Comparison of ENCODE assay signal across 15 cellular contexts in the genomic region with DNA sequence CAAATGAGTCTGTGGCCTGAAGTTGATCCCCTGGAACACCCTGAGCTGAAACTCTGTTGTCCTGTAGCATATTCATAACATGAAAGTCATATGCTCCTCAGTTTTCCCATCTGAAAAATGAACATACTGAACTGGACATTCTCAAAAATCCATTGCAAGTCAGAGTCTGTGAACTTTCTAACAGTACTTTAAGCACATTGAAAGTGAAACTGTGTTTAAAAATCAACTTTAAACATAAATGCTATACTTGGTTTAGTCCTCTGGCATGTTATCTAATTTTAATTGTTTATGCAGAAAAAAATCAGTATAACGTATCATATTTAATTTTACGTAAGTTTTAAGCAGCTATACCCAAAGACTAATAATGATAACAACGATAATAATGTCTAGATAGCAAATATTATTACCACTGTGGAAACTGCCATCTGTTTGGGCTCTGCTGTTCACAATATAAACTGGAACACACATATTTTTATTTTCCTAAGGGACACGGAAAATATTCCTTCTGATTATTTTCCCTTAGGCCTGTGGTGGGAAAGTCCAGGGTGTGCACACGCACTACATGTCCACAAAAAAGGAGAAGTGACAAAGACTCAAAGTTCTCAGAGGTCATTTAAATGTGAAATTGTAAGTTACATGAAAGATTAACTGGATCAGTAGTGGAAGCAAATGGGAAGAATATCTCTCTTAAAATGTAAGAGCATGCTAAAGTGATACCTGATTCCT. TPM values are rescaled to one million over a fixed set of nuclear protein-coding genes. Genes with fewer than 3 reads are reported as not detected.
DNase-seq lines count a peak whose midpoint lies in the region; ATAC-seq and TF ChIP-seq lines count a peak whose summit lies in the region.
"Had no signal": no experiment of that assay in that cellular context is flagged by ENCODE, and none has a peak within 500 bp of the region (broad histone marks: within the 10 kb centered on the region; RNA-seq: fewer than 3 reads in every experiment).

No MANE protein-coding gene starts in this region.

- no peak for ATAC-seq in GM21515 (IDR thresholded peaks at IDR 0.05; ENCODE audit: unreplicated experiment)
- no peak for ATAC-seq in HG02981 (IDR thresholded peaks at IDR 0.05; ENCODE audit: unreplicated experiment)

- intact Hi-C loops in thyroid gland (cut with DNase I): no loop called here

- no CpG with 5 or more reads among the region's 5 CpGs for WGBS in mesodermal cell (ENCODE audit: insufficient coverage in 2 of 2), 2 experiments
- 67 to 69% methylated on average over 5 of the region's 5 CpGs for WGBS in thyroid gland, 2 donors

- no peaks in the 10 kb centered on the region for H3K27me3 ChIP-seq in MM.1S (replicated peaks; ENCODE audit: insufficient read depth, low read length)
- H3K27me3 ChIP-seq in thyroid gland: no peaks in the 10 kb centered on the region

- H3K9me2 ChIP-seq in MM.1S (replicated peaks; ENCODE audit: insufficient read depth, low read length): no peaks in the 10 kb centered on the region

- no peak overlapping the region for H3K9ac ChIP-seq in MM.1S (ENCODE audit: low read length)
- H3K9ac ChIP-seq: KMS-11 had no signal

- TF ChIP-seq CTCF in MM.1S (IDR thresholded peaks at IDR 0.05; ENCODE audit: low read length): no peak
- no peak for TF ChIP-seq CTCF in coronary artery (IDR thresholded peaks at IDR 0.05)
- TF ChIP-seq CTCF in thyroid gland (IDR thresholded peaks at IDR 0.05): no peak

- no peaks in the 10 kb centered on the region for H3K79me2 ChIP-seq in MM.1S (ENCODE audit: low read length)

- no peaks in the 10 kb centered on the region for H3K36me3 ChIP-seq in MM.1S (replicated peaks; ENCODE audit: insufficient read depth, low read length)
- H3K36me3 ChIP-seq in mesodermal cell (ENCODE audit: control insufficient read depth, insufficient read depth, low read length): no peaks in the 10 kb centered on the region
- no peaks in the 10 kb centered on the region for H3K36me3 ChIP-seq in thyroid gland
- H3K36me3 ChIP-seq: neutrophil had no signal

- no peak for TF ChIP-seq POLR2A in thyroid gland (IDR thresholded peaks at IDR 0.05)

- H3F3A ChIP-seq in MM.1S (ENCODE audit: insufficient read depth, low read length): no peaks in the 10 kb centered on the region

- DNase-seq in MM.1S (no peak), coronary artery (ENCODE audit: low spot score) (no peak), thyroid gland (no peak), Ammon's horn (ENCODE audit: low spot score) (no peak)
- DNase-seq: activated CD8-positive, alpha-beta memory T cell treated with anti-CD3 and anti-CD28 coated beads for 24 hours; activated gamma-delta T cell; hippocampal formation; NCI-H1930; NCI-H82; SIG-M5 had no signal

- H3K4me1 ChIP-seq in MM.1S (ENCODE audit: low read length): peaks cover 9% of the 10 kb centered on the region; the same call in 1 of the 2 replicates
- H3K4me1 ChIP-seq in mesodermal cell (ENCODE audit: control insufficient read depth, insufficient read depth, low read length, poor library complexity, severe bottlenecking): peaks cover 12% of the 10 kb centered on the region
- peaks cover 0 to 5% of the 10 kb centered on the region in 2 donors for H3K4me1 ChIP-seq in thyroid gland

- H4K20me1 ChIP-seq in MM.1S (ENCODE audit: insufficient read depth, low read length): no peaks in the 10 kb centered on the region

- H2AFZ ChIP-seq in MM.1S (ENCODE audit: low read length): 0 out of 2 replicates have a peak overlapping the region, but pooled peaks have one; percentile 33

- H3K4me3 ChIP-seq in MM.1S (ENCODE audit: low read length) (no peak overlapping the region), coronary artery (peak overlapping the region; percentile 51), mesodermal cell (ENCODE audit: extremely low read depth, insufficient read depth, low read length, poor library complexity, severe bottlenecking) (no peak overlapping the region), thyroid gland (replicated peaks in 1 of 3) (no peak overlapping the region)

- H3K27ac ChIP-seq in MM.1S (ENCODE audit: low read length) (no peak overlapping the region), coronary artery (peak overlapping the region; percentile 74 to 86), mesodermal cell (ENCODE audit: low read depth, low read length, severe bottlenecking) (peak overlapping the region; percentile 81), thyroid gland (peak overlapping the region; percentile 17 to 75 (median 54))
- H3K27ac ChIP-seq: KMS-11, neutrophil had no signal

- no peaks in the 10 kb centered on the region for H3K9me3 ChIP-seq in MM.1S (replicated peaks; ENCODE audit: insufficient read depth, low read length)
- no peaks in the 10 kb centered on the region for H3K9me3 ChIP-seq in mesodermal cell (ENCODE audit: control insufficient read depth, low read length)
- no peaks in the 10 kb centered on the region for H3K9me3 ChIP-seq in thyroid gland
- H3K9me3 ChIP-seq: neutrophil had no signal

- H3K4me2 ChIP-seq in MM.1S (ENCODE audit: low read depth, low read length): no peak overlapping the region
- H3K4me2 ChIP-seq: KMS-11 had no signal

RNA-seq across cellular contexts. Expression of a gene that starts 56.1 kb away (rescaled TPM):
- polyA plus RNA-seq in mesodermal cell (2013, experiment 1 of 2): 0.52 TPM
- polyA plus RNA-seq in mesodermal cell (2013, experiment 2 of 2): 0.56 TPM
- total RNA-seq in thyroid gland: 10 to 100 TPM in 3 of 4 donors, 1 to 10 TPM in 1; 6.3 to 11.3 (median 10.3) TPM
